8 cellular contexts compared by ENCODE assay signal in the genomic region with DNA sequence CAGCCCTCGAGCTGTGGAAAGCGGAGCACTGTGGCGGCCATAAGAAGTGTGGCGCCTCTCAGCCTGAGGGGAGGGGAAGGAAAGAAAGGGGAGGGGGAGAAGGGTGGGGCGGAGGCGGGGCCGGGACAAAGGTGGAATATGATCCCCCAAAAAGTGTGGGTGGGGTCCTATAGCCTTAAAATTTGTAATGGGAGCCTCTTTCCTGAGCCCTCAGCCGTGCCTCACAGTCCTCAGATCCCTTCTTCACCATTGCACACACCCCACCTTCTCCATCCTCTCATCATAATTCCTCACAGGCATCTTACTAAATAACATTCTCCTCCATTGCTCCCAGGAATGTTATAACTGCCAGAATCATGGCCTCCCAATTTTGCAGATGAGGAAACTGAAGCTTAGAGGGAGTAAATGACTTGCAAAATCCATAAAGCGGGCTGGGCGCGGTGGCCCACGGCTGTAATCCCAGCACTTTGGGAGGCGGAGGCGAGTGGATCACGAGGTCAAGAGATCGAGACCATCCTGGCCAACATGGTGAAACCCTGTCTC. TPM values are rescaled to one million over a fixed set of nuclear protein-coding genes. Genes with fewer than 3 reads are reported as not detected.
DNase-seq lines count a peak whose midpoint lies in the region; ATAC-seq and TF ChIP-seq lines count a peak whose summit lies in the region.

No MANE protein-coding gene starts in this region.

- no peaks in the 10 kb centered on the region for H3K4me1 ChIP-seq in mesodermal cell (ENCODE audit: control insufficient read depth, insufficient read depth, low read length, poor library complexity, severe bottlenecking)

- H3K9me3 Mint-ChIP-seq in brain = no peaks in the 10 kb centered on the region

- peak overlapping the region; percentile 89 to 100 (median 96) for H3K27ac Mint-ChIP-seq in brain

- ATAC-seq in HG03432 (IDR thresholded peaks at IDR 0.05; ENCODE audit: unreplicated experiment) = peak; percentile 3

- WGBS in mesodermal cell (ENCODE audit: insufficient coverage in 2 of 2), 2 experiments = 71 to 95% methylated on average over 7 to 9 of the region's 16 CpGs

- H3K27me3 Mint-ChIP-seq in brain = peaks cover 11% of the 10 kb centered on the region

- peak overlapping the region; percentile 90 to 99 (median 98) for H3K4me3 Mint-ChIP-seq in brain

- peaks cover 9% of the 10 kb centered on the region for H3K36me3 Mint-ChIP-seq in brain

- no peak for DNase-seq in GM12865 (ENCODE audit: low read depth)
- DNase-seq in activated effector memory CD4-positive, alpha-beta T cell treated with anti-CD3 and anti-CD28 coated beads, Interleukin-2, amount 50 U/mL, for 16 hours = no peak
- no peak for DNase-seq in NCI-H1092 treated with DMSO at 0.1 percent for 48 hours (lab: John Stamatoyannopoulos, UW)
- DNase-seq in SKM-1 treated with dmso at 0.1 percent for 144 hours (lab: John Stamatoyannopoulos, UW; ENCODE audit: unreplicated experiment) = no peak
- no peak for DNase-seq in G401 (ENCODE audit: low spot score)

- peak overlapping the region; percentile 67 for H3K4me3 ChIP-seq in GM12865 (ENCODE audit: low read depth, low read length)
- H3K4me3 ChIP-seq in mesodermal cell (ENCODE audit: extremely low read depth, insufficient read depth, low read length, poor library complexity, severe bottlenecking) = peak overlapping the region; percentile 100

- peak overlapping the region; percentile 82 for H3K27ac ChIP-seq in mesodermal cell (ENCODE audit: low read depth, low read length, severe bottlenecking)

- in situ Hi-C loops in G401 (cut with HindIII; ENCODE audit: low sequenced_read_pairs) = no loop called here

- peaks cover 38% of the 10 kb centered on the region for H3K4me1 Mint-ChIP-seq in brain

- peaks cover 3% of the 10 kb centered on the region for H3K36me3 ChIP-seq in mesodermal cell (ENCODE audit: control insufficient read depth, insufficient read depth, low read length)

- no peaks in the 10 kb centered on the region for H3K9me3 ChIP-seq in mesodermal cell (ENCODE audit: control insufficient read depth, low read length)

- no peak for TF ChIP-seq CTCF in GM12865 (IDR thresholded peaks at IDR 0.05; ENCODE audit: insufficient read depth, low read depth, low read length, missing control alignments)
- TF ChIP-seq CTCF in brain (conservative IDR thresholded peaks at IDR 0.05) = no peak

RNA-seq across cellular contexts. Expression of a gene that starts 0.6 kb away (rescaled TPM):
- 109 TPM for polyA plus RNA-seq in brain (ENCODE audit: insufficient read depth, low read depth, low replicate concordance)
- 107 TPM for polyA plus RNA-seq in mesodermal cell (2013, experiment 1 of 2)
- polyA plus RNA-seq in mesodermal cell (2013, experiment 2 of 2) = 105 TPM
- total RNA-seq in G401 (2014; rRNA removed; shearing (Covaris generic)) = 76.6 and 101 TPM in 2 replicates

RNA-seq across cellular contexts. Expression of a gene that starts 26.2 kb away (rescaled TPM):
- polyA plus RNA-seq in brain (ENCODE audit: insufficient read depth, low read depth, low replicate concordance) = 72.4 TPM
- 44.7 TPM for polyA plus RNA-seq in mesodermal cell (2013, experiment 1 of 2)
- polyA plus RNA-seq in mesodermal cell (2013, experiment 2 of 2) = 46.7 TPM
- 53.5 and 86.0 TPM in 2 replicates for total RNA-seq in G401 (2014; rRNA removed; shearing (Covaris generic))
